12 cellular contexts compared by ENCODE assay signal in the genomic region with DNA sequence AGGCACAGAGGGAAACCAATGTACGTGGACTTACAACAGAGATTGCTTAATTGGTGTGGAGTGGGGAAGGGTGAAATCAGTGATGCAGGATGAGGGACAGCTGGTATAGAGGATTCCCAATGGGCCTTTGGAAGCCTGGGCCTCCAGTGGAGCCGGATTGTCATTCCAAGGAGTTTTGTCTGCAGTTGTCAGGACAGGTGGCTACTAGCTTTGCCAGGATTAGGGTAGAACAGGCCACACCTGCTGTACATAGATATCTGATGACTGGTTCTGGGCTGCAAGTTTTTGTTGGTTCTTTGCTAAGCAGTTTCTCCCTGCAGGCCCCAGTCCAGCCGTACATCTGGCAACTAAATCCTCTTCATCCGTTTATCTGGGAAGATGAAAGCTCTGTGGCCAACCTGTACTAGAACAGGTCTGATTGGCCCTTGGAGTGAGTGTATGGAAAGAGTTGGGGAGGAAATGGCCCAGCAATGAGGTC. TPM values are rescaled to one million over a fixed set of nuclear protein-coding genes. Genes with fewer than 3 reads are reported as not detected.
A peak's percentile ranks its signal among the peaks of the same experiment; 100 is the strongest.
DNase-seq lines count a peak whose midpoint lies in the region; ATAC-seq and TF ChIP-seq lines count a peak whose summit lies in the region.
"Had no signal": no experiment of that assay in that cellular context is flagged by ENCODE, and none has a peak within 500 bp of the region (broad histone marks: within the 10 kb centered on the region; RNA-seq: fewer than 3 reads in every experiment).

No MANE protein-coding gene starts in this region.

- H3K4me1 ChIP-seq in SJCRH30: peaks cover 52% of the 10 kb centered on the region
- H3K4me1 ChIP-seq in skeletal muscle tissue (ENCODE audit: control insufficient read depth in 3 of 3, insufficient read depth in 3 of 3, low read length in 3 of 3): peaks cover 15 to 31% (median 19%) of the 10 kb centered on the region in 3 donors

- TF ChIP-seq CTCF in fibroblast of pulmonary artery (IDR thresholded peaks at IDR 0.05; ENCODE audit: low read length, missing control alignments): no peak

- no peaks in the 10 kb centered on the region for H3K9me3 ChIP-seq in SJCRH30 (replicated peaks)
- H3K9me3 ChIP-seq in skeletal muscle tissue (ENCODE audit: control insufficient read depth in 3 of 3, low read length in 3 of 3): no peaks in the 10 kb centered on the region

- DNase-seq in DMS53 (lab: John Stamatoyannopoulos, UW): peak; percentile 10
- DNase-seq in DMS53 treated with DMSO at 0.1 percent for 48 hours (lab: John Stamatoyannopoulos, UW; ENCODE audit: unreplicated experiment): no peak
- DNase-seq in SJCRH30: peak; percentile 97 to 99
- peak; percentile 36 for DNase-seq in fibroblast of pulmonary artery (ENCODE audit: low read depth)
- DNase-seq in GM19238 (ENCODE audit: insufficient read length, low spot score): no peak
- DNase-seq: activated effector memory CD4-positive, alpha-beta T cell treated with Interleukin-2 at 50 U/mL for 16 hours; NCI-H146 had no signal

- peak overlapping the region; percentile 87 for H3K4me3 ChIP-seq in SJCRH30
- H3K4me3 ChIP-seq in fibroblast of pulmonary artery (replicated peaks; ENCODE audit: low read depth, low read length): no peak overlapping the region
- H3K4me3 ChIP-seq in skeletal muscle tissue (ENCODE audit: low read length in 3 of 3): no peak overlapping the region
- H3K4me3 ChIP-seq: skin epidermis had no signal

- peak overlapping the region; percentile 96 for H3K27ac ChIP-seq in SJCRH30
- H3K27ac ChIP-seq in skeletal muscle tissue (ENCODE audit: low read depth, low read length): peak overlapping the region; percentile 1
- H3K27ac ChIP-seq: 22Rv1 had no signal

- no peak overlapping the region for H3K9ac ChIP-seq in skeletal muscle tissue (ENCODE audit: low read depth in 1 of 3, low read length in 3 of 3)

- peaks cover 81% of the 10 kb centered on the region for H3K36me3 ChIP-seq in SJCRH30
- H3K36me3 ChIP-seq in skeletal muscle tissue (ENCODE audit: control insufficient read depth in 3 of 3, insufficient read depth in 3 of 3, low read length in 3 of 3): peaks cover 0 to 18% (median 15%) of the 10 kb centered on the region in 3 donors

- H3K27me3 ChIP-seq in SJCRH30 (no peaks in the 10 kb centered on the region), skeletal muscle tissue (ENCODE audit: control insufficient read depth in 3 of 3, insufficient read depth in 3 of 3, low read length in 3 of 3) (no peaks in the 10 kb centered on the region)

- no peak for ATAC-seq in GM21515 (IDR thresholded peaks at IDR 0.05; ENCODE audit: unreplicated experiment)
- ATAC-seq in HG02840 (IDR thresholded peaks at IDR 0.05; ENCODE audit: low FRiP score, unreplicated experiment): no peak

RNA-seq across cellular contexts. Expression of a gene that starts 4.3 kb away (rescaled TPM):
- 561 and 589 TPM in 2 replicates for total RNA-seq in SJCRH30 (2014; rRNA removed; shearing (Covaris generic))
- 34.4 TPM for total RNA-seq in skeletal muscle tissue

RNA-seq across cellular contexts. Expression of a gene that starts 4.5 kb away (rescaled TPM):
- 14.9 and 16.4 TPM in 2 replicates for total RNA-seq in SJCRH30 (2014; rRNA removed; shearing (Covaris generic))
- 13.0 TPM for total RNA-seq in skeletal muscle tissue

Comparison
In these comparisons a context has a peak if more than half of its experiments do, and no peak if none do; other contexts are left out.
1. DNase-seq: peak in DMS53 (single experiment), SJCRH30 (2 of 2) and fibroblast of pulmonary artery (single experiment); none in DMS53 treated with DMSO at 0.1 percent for 48 hours (single experiment) and GM19238 (single experiment).
2. RNA of a gene that starts 4.3 kb away (total RNA-seq): 561 to 589 TPM in SJCRH30; 34.4 TPM in skeletal muscle tissue (single experiment); every median in the first group is over 10 times any median in the second.